In genomic region chr1:152768847-152769533, GRCh38 we compare ENCODE assay signal across 37 cellular contexts. TPM values are rescaled to one million over a fixed set of nuclear protein-coding genes. Genes with fewer than 3 reads are reported as not detected.
DNase-seq lines count a peak whose midpoint lies in the region; ATAC-seq, FAIRE-seq and TF ChIP-seq lines count a peak whose summit lies in the region.
"Had no signal": no experiment of that assay in that cellular context is flagged by ENCODE, and none has a peak within 500 bp of the region (broad histone marks: within the 10 kb centered on the region; RNA-seq: fewer than 3 reads in every experiment).

No MANE protein-coding gene starts in this region.

- no peak overlapping the region for H3K4me3 ChIP-seq in A549
- H3K4me3 ChIP-seq in GM23248 = no peak overlapping the region
- H3K4me3 ChIP-seq in fibroblast of lung (replicated peaks in 1 of 4; ENCODE audit: control extremely low read depth in 1 of 4, insufficient read depth in 1 of 4, low read depth in 3 of 4, low read length in 4 of 4) = no peak overlapping the region
- no peak overlapping the region for H3K4me3 ChIP-seq in psoas muscle
- H3K4me3 ChIP-seq: cardiac muscle cell, coronary artery, pancreas, right atrium auricular region, spleen had no signal

- 6% methylated on average over 8 of the region's 8 CpGs for WGBS in A549 (ENCODE audit: missing lambda C conversion rate)
- WGBS in GM23248 (ENCODE audit: low coverage in 1 of 2, low lambda C conversion rate in 2 of 2, missing lambda C conversion rate in 2 of 2), 2 experiments = 19 to 20% methylated on average over 8 of the region's 8 CpGs
- WGBS in psoas muscle, 3 donors = 38 to 42% (median 40%) methylated on average over 8 of the region's 8 CpGs

- no peak overlapping the region for H3K27ac ChIP-seq in A549
- H3K27ac ChIP-seq in GM23248 = peak overlapping the region; percentile 77
- peak overlapping the region; percentile 17 for H3K27ac ChIP-seq in fibroblast of lung (ENCODE audit: insufficient read depth, low read length)
- H3K27ac ChIP-seq in psoas muscle = no peak overlapping the region
- H3K27ac ChIP-seq: cardiac muscle cell, coronary artery, pancreas, right atrium auricular region, spleen had no signal

- H3K9me2 ChIP-seq in GM23248 (ENCODE audit: insufficient read depth) = no peaks in the 10 kb centered on the region

- no peaks in the 10 kb centered on the region for H3K79me2 ChIP-seq in GM23248 (ENCODE audit: insufficient read depth)
- no peaks in the 10 kb centered on the region for H3K79me2 ChIP-seq in fibroblast of lung (ENCODE audit: control insufficient read depth, insufficient read depth, low read length)

- CTCF ChIA-PET in A549 (lab: Yijun Ruan, JAX) = interaction anchor here (0.7 kb wide), 1 partner anchor 211 kb away, joined by 4 read pairs; no protein-coding TSS in a partner anchor

- DNase-seq in A549 (ENCODE audit: low read depth in 1 of 2, low spot score in 1 of 2) = no peak
- peak; percentile 84 for DNase-seq in GM23248
- peak; percentile 26 for DNase-seq in SK-MEL-5 (ENCODE audit: low read depth, low spot score)
- DNase-seq in fibroblast of lung (ENCODE audit: low read depth in 2 of 2) = peak in 1 of 2 donors; percentile 58
- no peak for DNase-seq in psoas muscle
- no peak for DNase-seq in cerebellar nuclear complex (lab: John Stamatoyannopoulos, UW)
- DNase-seq in activated effector memory CD4-positive, alpha-beta T cell treated with Interleukin-2 at 50 U/mL for 16 hours = no peak
- DNase-seq: activated CD4-positive, alpha-beta T cell treated with anti-CD3 and anti-CD28 coated beads, Interleukin-2, amount 50 U/mL, for 4 hours; activated CD4-positive, CD25-positive, alpha-beta regulatory T cell; anterior cingulate cortex; BE2C; DMS153; endodermal cell; GF-D8; head of caudate nucleus; kidney glomerular epithelial cell; NCI-H1092; NCI-H187; NCI-H524; pancreas; PC-3; SHP77; spleen; stimulated activated CD4-positive, alpha-beta T cell treated with anti-CD3 and anti-CD28 coated beads, Interleukin-2, amount 100 ng/mL, for 48 hours; SW 1271; T1000; trophoblast cell had no signal

- no peak for TF ChIP-seq EP300 in A549 (IDR thresholded peaks at IDR 0.05)

- no peak overlapping the region for H3K4me2 ChIP-seq in A549
- H3K4me2 ChIP-seq in GM23248 (ENCODE audit: unreplicated experiment) = peak overlapping the region; percentile 21
- H3K4me2 ChIP-seq in fibroblast of lung (ENCODE audit: extremely low read depth, insufficient read depth, low read length) = peak overlapping the region; percentile 18

- H3K9ac ChIP-seq in GM23248 (peak overlapping the region; percentile 43; the same call in 1 of the 2 replicates), fibroblast of lung (ENCODE audit: insufficient read depth, low read length) (no peak overlapping the region)

- intact Hi-C loops in psoas muscle (cut with DNase I) = no loop called here

- H3K36me3 ChIP-seq in GM23248 (ENCODE audit: low read depth) = no peaks in the 10 kb centered on the region
- no peaks in the 10 kb centered on the region for H3K36me3 ChIP-seq in fibroblast of lung (ENCODE audit: control insufficient read depth, insufficient read depth, low read length)
- H3K36me3 ChIP-seq in psoas muscle (ENCODE audit: insufficient read depth in 1 of 2, low read depth in 1 of 2) = no peaks in the 10 kb centered on the region
- H3K36me3 ChIP-seq: BE2C, cardiac muscle cell, pancreas, right atrium auricular region, spleen had no signal

- TF ChIP-seq CTCF in A549 (IDR thresholded peaks at IDR 0.05) (no peak), fibroblast of lung (conservative IDR thresholded peaks at IDR 0.05 in 1 of 2, IDR thresholded peaks at IDR 0.05 in 1 of 2; ENCODE audit: low read depth in 1 of 2, low read length in 2 of 2) (no peak), psoas muscle (IDR thresholded peaks at IDR 0.05) (no peak)

- H4K20me1 ChIP-seq in GM23248 (ENCODE audit: insufficient read depth) (no peaks in the 10 kb centered on the region), fibroblast of lung (ENCODE audit: control insufficient read depth, extremely low read depth, insufficient read depth, low read length) (no peaks in the 10 kb centered on the region)

- no peak for TF ChIP-seq RAD21 in A549 (conservative IDR thresholded peaks at IDR 0.05 in 1 of 2, IDR thresholded peaks at IDR 0.05 in 1 of 2)

- H3F3A ChIP-seq in GM23248 (ENCODE audit: insufficient read depth) = peaks cover 18% of the 10 kb centered on the region

- POLR2A ChIA-PET in A549 (lab: Yijun Ruan, JAX) = no interaction called here

- ATAC-seq in A549 (peak; percentile 60 to 83), psoas muscle (no peak), HG03439 (IDR thresholded peaks at IDR 0.05; ENCODE audit: unreplicated experiment) (no peak)
- ATAC-seq: activated naive CD4-positive, alpha-beta T cell treated with anti-CD3 and anti-CD28 coated beads, Interleukin-2, amount 50 U/mL, for 72 hours; pancreas; PC-3 had no signal

- in situ Hi-C loops in GM23248 (cut with MboI) (no loop called here), SK-MEL-5 (cut with HindIII; ENCODE audit: low pct_unique_long_range_greater_than_20kb, low sequenced_read_pairs) (no loop called here)

- no peak for FAIRE-seq in A549 (lab: Jason Lieb, UNC)
- FAIRE-seq: A204.1, pancreas had no signal

- H3K27me3 ChIP-seq in GM23248 (replicated peaks; ENCODE audit: insufficient read depth) (no peaks in the 10 kb centered on the region), fibroblast of lung (ENCODE audit: control insufficient read depth, insufficient read depth, low read length) (no peaks in the 10 kb centered on the region), psoas muscle (ENCODE audit: insufficient read depth in 3 of 3, low read length in 2 of 3) (peaks cover 0 to 5% (median 2%) of the 10 kb centered on the region in 3 donors)
- H3K27me3 ChIP-seq: BE2C, cardiac muscle cell, right atrium auricular region had no signal

- no peaks in the 10 kb centered on the region for H3K9me3 ChIP-seq in A549
- no peaks in the 10 kb centered on the region for H3K9me3 ChIP-seq in GM23248 (ENCODE audit: low read depth)
- H3K9me3 ChIP-seq in fibroblast of lung (ENCODE audit: control insufficient read depth, insufficient read depth, low read depth, low read length) = no peaks in the 10 kb centered on the region
- H3K9me3 ChIP-seq in psoas muscle = no peaks in the 10 kb centered on the region
- H3K9me3 ChIP-seq: BE2C, pancreas, right atrium auricular region, spleen had no signal

- TF ChIP-seq POLR2A in A549 (IDR thresholded peaks at IDR 0.05; ENCODE audit: low read length) = no peak

- peak overlapping the region; percentile 20 for H2AFZ ChIP-seq in GM23248
- no peak overlapping the region for H2AFZ ChIP-seq in fibroblast of lung (ENCODE audit: low read length)

- H3K4me1 ChIP-seq in A549 = no peaks in the 10 kb centered on the region
- H3K4me1 ChIP-seq in GM23248 (ENCODE audit: insufficient read depth) = peaks cover 27% of the 10 kb centered on the region
- H3K4me1 ChIP-seq in fibroblast of lung (ENCODE audit: control insufficient read depth, extremely low read depth, insufficient read depth, low read length) = peaks cover 3% of the 10 kb centered on the region
- H3K4me1 ChIP-seq in psoas muscle = no peaks in the 10 kb centered on the region
- H3K4me1 ChIP-seq: BE2C, pancreas, right atrium auricular region, spleen had no signal

RNA-seq across cellular contexts. Expression of gene LCE1F, which starts 6.0 kb away (rescaled TPM):
- not detected in 2 replicates for polyA plus RNA-seq in A549 (2011; rRNA removed)
- polyA plus RNA-seq in A549 (2012; cell fraction: cytosol; rRNA removed) = not detected in 2 replicates
- not detected in 2 replicates for polyA plus RNA-seq in A549 (2012; cell fraction: nucleus; rRNA removed)
- not detected in 3 replicates for polyA plus RNA-seq in A549 (2017; fragmentation: RNase III; extraction: RNeasy Plus Mini Kit Qiagen cat#74134 plus additional on column Dnase treatment)
- polyA minus RNA-seq in A549 (2011; rRNA and poly(A)+ RNA removed) = not detected in 2 replicates
- not detected in 2 replicates for total RNA-seq in GM23248 (2014; rRNA removed; shearing (Covaris generic))
- 1.1 and 1.8 TPM in 2 replicates for polyA plus RNA-seq in GM23248 (2016; fragmentation: Nextera tagmentation; extraction: Ambion mirVana)
- not detected in 2 replicates for total RNA-seq in SK-MEL-5 (2014; rRNA removed; shearing (Covaris generic))
- polyA plus RNA-seq in SK-MEL-5 (2015; cell fraction: cytosol; rRNA removed) = not detected in 2 replicates
- not detected in 2 replicates for polyA plus RNA-seq in SK-MEL-5 (2015; cell fraction: nucleus; rRNA removed)
- total RNA-seq in fibroblast of lung = not detected in 2 replicates
- not detected in 2 replicates for polyA plus RNA-seq in fibroblast of lung
- 0.78 TPM in 1 of 2 replicates, not detected in the other for polyA plus RNA-seq in fibroblast of lung (2012)
- 1.4 TPM in 1 of 2 replicates, not detected in the other for polyA minus RNA-seq in fibroblast of lung (ENCODE audit: low replicate concordance)
- not detected for total RNA-seq in psoas muscle
- not detected for polyA plus RNA-seq in psoas muscle
- total RNA-seq: activated naive CD4-positive, alpha-beta T cell treated with anti-CD3 and anti-CD28 coated beads, Interleukin-2, amount 50 U/mL, for 72 hours; cardiac muscle cell; endodermal cell; lung microvascular endothelial cell; pancreas; PC-3; right atrium auricular region; spleen; subcutaneous adipose tissue had no signal
- polyA plus RNA-seq: cardiac muscle cell, IgD-negative memory B cell, neural cell, pancreas, spleen had no signal

RNA-seq across cellular contexts. Expression of gene KPRP, which starts 11.2 kb away (rescaled TPM):
- polyA plus RNA-seq in A549 (2011; rRNA removed) (not detected in 2 replicates), A549 (2017; fragmentation: RNase III; extraction: RNeasy Plus Mini Kit Qiagen cat#74134 plus additional on column Dnase treatment) (not detected in 3 replicates), GM23248 (2016; fragmentation: Nextera tagmentation; extraction: Ambion mirVana) (9.9 and 10.4 TPM in 2 replicates), fibroblast of lung (0.33 and 0.63 TPM in 2 replicates), psoas muscle (not detected)
- 0.01 TPM in 1 of 2 replicates, not detected in the other for polyA plus RNA-seq in A549 (2012; cell fraction: cytosol; rRNA removed)
- 0.02 and 0.04 TPM in 2 replicates for polyA plus RNA-seq in A549 (2012; cell fraction: nucleus; rRNA removed)
- polyA minus RNA-seq in A549 (2011; rRNA and poly(A)+ RNA removed) = 0.21 TPM in 1 of 2 replicates, not detected in the other
- under 0.01 and 0.22 TPM in 2 replicates for total RNA-seq in GM23248 (2014; rRNA removed; shearing (Covaris generic))
- total RNA-seq in SK-MEL-5 (2014; rRNA removed; shearing (Covaris generic)) = not detected in 2 replicates
- polyA plus RNA-seq in SK-MEL-5 (2015; cell fraction: cytosol; rRNA removed) = not detected in 2 replicates
- polyA plus RNA-seq in SK-MEL-5 (2015; cell fraction: nucleus; rRNA removed) = not detected in 2 replicates
- total RNA-seq in fibroblast of lung (not detected in 2 replicates), psoas muscle (under 1 TPM in 1 of 4 donors, not detected in 3; 0.17 TPM)
- polyA plus RNA-seq in fibroblast of lung (2012) = 0.62 and 0.65 TPM in 2 replicates
- 2.1 and 4.6 TPM in 2 replicates for polyA minus RNA-seq in fibroblast of lung (ENCODE audit: low replicate concordance)
- total RNA-seq: activated naive CD4-positive, alpha-beta T cell treated with anti-CD3 and anti-CD28 coated beads, Interleukin-2, amount 50 U/mL, for 72 hours; cardiac muscle cell; endodermal cell; lung microvascular endothelial cell; pancreas; PC-3; right atrium auricular region; spleen; subcutaneous adipose tissue had no signal
- polyA plus RNA-seq: cardiac muscle cell, IgD-negative memory B cell, neural cell, pancreas, spleen had no signal

RNA-seq across cellular contexts. Expression of gene LCE1E, which starts 17.1 kb away (rescaled TPM):
- polyA plus RNA-seq in A549 (2011; rRNA removed) = not detected in 2 replicates
- not detected in 2 replicates for polyA plus RNA-seq in A549 (2012; cell fraction: cytosol; rRNA removed)
- polyA plus RNA-seq in A549 (2012; cell fraction: nucleus; rRNA removed) = not detected in 2 replicates
- polyA plus RNA-seq in A549 (2017; fragmentation: RNase III; extraction: RNeasy Plus Mini Kit Qiagen cat#74134 plus additional on column Dnase treatment) = not detected in 3 replicates
- polyA minus RNA-seq in A549 (2011; rRNA and poly(A)+ RNA removed) = not detected in 2 replicates
- total RNA-seq in GM23248 (2014; rRNA removed; shearing (Covaris generic)) = not detected in 2 replicates
- not detected in 2 replicates for polyA plus RNA-seq in GM23248 (2016; fragmentation: Nextera tagmentation; extraction: Ambion mirVana)
- not detected in 2 replicates for total RNA-seq in SK-MEL-5 (2014; rRNA removed; shearing (Covaris generic))
- not detected in 2 replicates for polyA plus RNA-seq in SK-MEL-5 (2015; cell fraction: cytosol; rRNA removed)
- not detected in 2 replicates for polyA plus RNA-seq in SK-MEL-5 (2015; cell fraction: nucleus; rRNA removed)
- total RNA-seq in fibroblast of lung = not detected in 2 replicates
- polyA plus RNA-seq in fibroblast of lung = 0.08 and 0.14 TPM in 2 replicates
- polyA plus RNA-seq in fibroblast of lung (2012) = 0.19 TPM in 1 of 2 replicates, not detected in the other
- not detected in 2 replicates for polyA minus RNA-seq in fibroblast of lung (ENCODE audit: low replicate concordance)
- total RNA-seq in psoas muscle = not detected
- not detected for polyA plus RNA-seq in psoas muscle
- total RNA-seq: activated naive CD4-positive, alpha-beta T cell treated with anti-CD3 and anti-CD28 coated beads, Interleukin-2, amount 50 U/mL, for 72 hours; cardiac muscle cell; endodermal cell; lung microvascular endothelial cell; pancreas; PC-3; right atrium auricular region; spleen; subcutaneous adipose tissue had no signal
- polyA plus RNA-seq: cardiac muscle cell, IgD-negative memory B cell, neural cell, pancreas, spleen had no signal

RNA-seq across cellular contexts. Expression of gene LCE1D, which starts 27.5 kb away (rescaled TPM):
- not detected in 2 replicates for polyA plus RNA-seq in A549 (2011; rRNA removed)
- not detected in 2 replicates for polyA plus RNA-seq in A549 (2012; cell fraction: cytosol; rRNA removed)
- polyA plus RNA-seq in A549 (2012; cell fraction: nucleus; rRNA removed) = not detected in 2 replicates
- polyA plus RNA-seq in A549 (2017; fragmentation: RNase III; extraction: RNeasy Plus Mini Kit Qiagen cat#74134 plus additional on column Dnase treatment) = not detected in 3 replicates
- polyA minus RNA-seq in A549 (2011; rRNA and poly(A)+ RNA removed) = not detected in 2 replicates
- not detected in 2 replicates for total RNA-seq in GM23248 (2014; rRNA removed; shearing (Covaris generic))
- not detected in 2 replicates for polyA plus RNA-seq in GM23248 (2016; fragmentation: Nextera tagmentation; extraction: Ambion mirVana)
- total RNA-seq in SK-MEL-5 (2014; rRNA removed; shearing (Covaris generic)) = not detected in 2 replicates
- polyA plus RNA-seq in SK-MEL-5 (2015; cell fraction: cytosol; rRNA removed) = not detected in 2 replicates
- not detected in 2 replicates for polyA plus RNA-seq in SK-MEL-5 (2015; cell fraction: nucleus; rRNA removed)
- not detected in 2 replicates for total RNA-seq in fibroblast of lung
- not detected in 2 replicates for polyA plus RNA-seq in fibroblast of lung
- polyA plus RNA-seq in fibroblast of lung (2012) = not detected in 2 replicates
- not detected in 2 replicates for polyA minus RNA-seq in fibroblast of lung (ENCODE audit: low replicate concordance)
- total RNA-seq in psoas muscle = not detected
- polyA plus RNA-seq in psoas muscle = not detected
- total RNA-seq: activated naive CD4-positive, alpha-beta T cell treated with anti-CD3 and anti-CD28 coated beads, Interleukin-2, amount 50 U/mL, for 72 hours; cardiac muscle cell; endodermal cell; lung microvascular endothelial cell; pancreas; PC-3; right atrium auricular region; spleen; subcutaneous adipose tissue had no signal
- polyA plus RNA-seq: cardiac muscle cell, IgD-negative memory B cell, neural cell, pancreas, spleen had no signal

RNA-seq across cellular contexts. Expression of gene LCE1C, which starts 37.5 kb away (rescaled TPM):
- polyA plus RNA-seq in A549 (2011; rRNA removed) (not detected in 2 replicates), A549 (2017; fragmentation: RNase III; extraction: RNeasy Plus Mini Kit Qiagen cat#74134 plus additional on column Dnase treatment) (not detected in 3 replicates), GM23248 (2016; fragmentation: Nextera tagmentation; extraction: Ambion mirVana) (not detected in 2 replicates), fibroblast of lung (not detected in 2 replicates), psoas muscle (not detected)
- not detected in 2 replicates for polyA plus RNA-seq in A549 (2012; cell fraction: cytosol; rRNA removed)
- polyA plus RNA-seq in A549 (2012; cell fraction: nucleus; rRNA removed) = not detected in 2 replicates
- polyA minus RNA-seq in A549 (2011; rRNA and poly(A)+ RNA removed) = not detected in 2 replicates
- total RNA-seq in GM23248 (2014; rRNA removed; shearing (Covaris generic)) = not detected in 2 replicates
- total RNA-seq in SK-MEL-5 (2014; rRNA removed; shearing (Covaris generic)) = not detected in 2 replicates
- polyA plus RNA-seq in SK-MEL-5 (2015; cell fraction: cytosol; rRNA removed) = not detected in 2 replicates
- polyA plus RNA-seq in SK-MEL-5 (2015; cell fraction: nucleus; rRNA removed) = not detected in 2 replicates
- total RNA-seq in fibroblast of lung (not detected in 2 replicates), psoas muscle (not detected)
- not detected in 2 replicates for polyA plus RNA-seq in fibroblast of lung (2012)
- polyA minus RNA-seq in fibroblast of lung (ENCODE audit: low replicate concordance) = not detected in 2 replicates
- total RNA-seq: activated naive CD4-positive, alpha-beta T cell treated with anti-CD3 and anti-CD28 coated beads, Interleukin-2, amount 50 U/mL, for 72 hours; cardiac muscle cell; endodermal cell; lung microvascular endothelial cell; pancreas; PC-3; right atrium auricular region; spleen; subcutaneous adipose tissue had no signal
- polyA plus RNA-seq: cardiac muscle cell, IgD-negative memory B cell, neural cell, pancreas, spleen had no signal

Comparison
In these comparisons a context has a peak if more than half of its experiments do, and no peak if none do; other contexts are left out.
1. ATAC-seq: peak in A549 (2 of 2); none in psoas muscle (0 of 4) and HG03439 (single experiment).
2. DNase-seq: peak in GM23248 (single experiment) and SK-MEL-5 (single experiment); none in A549 (0 of 2), psoas muscle (0 of 2), cerebellar nuclear complex (0 of 2) and activated effector memory CD4-positive, alpha-beta T cell treated with Interleukin-2 at 50 U/mL for 16 hours (single experiment).
3. H3K27ac ChIP-seq: peak in GM23248 (single experiment) and fibroblast of lung (single experiment); none in A549 (0 of 2) and psoas muscle (single experiment).